Comparison of ENCODE assay signal across 15 cellular contexts in genomic region chr6:161438430-161439030, GRCh38.
A peak's percentile ranks its signal among the peaks of the same experiment; 100 is the strongest.
DNase-seq lines count a peak whose midpoint lies in the region; ATAC-seq and TF ChIP-seq lines count a peak whose summit lies in the region.
"Had no signal": no experiment of that assay in that cellular context is flagged by ENCODE, and none has a peak within 500 bp of the region (broad histone marks: within the 10 kb centered on the region; RNA-seq: fewer than 3 reads in every experiment).

No MANE protein-coding gene starts in this region.

- no peak for TF ChIP-seq POLR2A in gastroesophageal sphincter (IDR thresholded peaks at IDR 0.05)
- no peak for TF ChIP-seq POLR2A in prostate gland (IDR thresholded peaks at IDR 0.05)
- no peak for TF ChIP-seq POLR2A in erythroblast (IDR thresholded peaks at IDR 0.05; ENCODE audit: low read length)

- 79 to 96% methylated on average over 8 to 12 of the region's 12 CpGs for WGBS in gastroesophageal sphincter (ENCODE audit: low coverage in 1 of 2), 2 donors
- 91% methylated on average over 12 of the region's 12 CpGs for WGBS in prostate gland

- no peaks in the 10 kb centered on the region for H3K36me3 ChIP-seq in gastroesophageal sphincter
- no peaks in the 10 kb centered on the region for H3K36me3 ChIP-seq in subcutaneous abdominal adipose tissue (ENCODE audit: control insufficient read depth in 5 of 5, insufficient read depth in 5 of 5, low read length in 5 of 5)
- no peaks in the 10 kb centered on the region for H3K36me3 ChIP-seq in prostate gland
- H3K36me3 ChIP-seq: cardiac muscle cell, WERI-Rb-1 had no signal

- no peak for ATAC-seq in gastroesophageal sphincter
- no peak for ATAC-seq in HG03520 (IDR thresholded peaks at IDR 0.05; ENCODE audit: unreplicated experiment)
- ATAC-seq: mucosa of descending colon had no signal

- H3K36me3 Mint-ChIP-seq in T-helper 1 cell treated with Interleukin-12 subunit alpha and Interleukin-12 subunit beta and Interleukin-4 antibody, amounts not matched to agents 30 μg/mL and 1 μg/mL, for 36 hours (ENCODE audit: low read depth): no peaks in the 10 kb centered on the region

- peak overlapping the region in 1 of 2 donors; percentile 12 for H3K4me3 ChIP-seq in gastroesophageal sphincter
- H3K4me3 ChIP-seq in subcutaneous abdominal adipose tissue (ENCODE audit: low read depth in 1 of 5, low read length in 5 of 5): peak overlapping the region in 4 of 5 donors; percentile 12 to 57 (median 35)
- H3K4me3 ChIP-seq in prostate gland: no peak overlapping the region
- H3K4me3 ChIP-seq: cardiac muscle cell, mucosa of descending colon had no signal

- no peaks in the 10 kb centered on the region for H3K27me3 ChIP-seq in gastroesophageal sphincter
- no peaks in the 10 kb centered on the region for H3K27me3 ChIP-seq in subcutaneous abdominal adipose tissue (ENCODE audit: control insufficient read depth in 5 of 5, insufficient read depth in 4 of 5, low read length in 5 of 5)
- H3K27me3 ChIP-seq in prostate gland (replicated peaks; ENCODE audit: insufficient read depth): no peaks in the 10 kb centered on the region
- H3K27me3 ChIP-seq: cardiac muscle cell had no signal

- intact Hi-C loops in prostate gland (cut with DNase I): no loop called here

- H3K9me3 Mint-ChIP-seq in T-helper 1 cell treated with Interleukin-12 subunit alpha and Interleukin-12 subunit beta and Interleukin-4 antibody, amounts not matched to agents 30 μg/mL and 1 μg/mL, for 36 hours: no peaks in the 10 kb centered on the region

- TF ChIP-seq CTCF in gastroesophageal sphincter (IDR thresholded peaks at IDR 0.05) (no peak), prostate gland (IDR thresholded peaks at IDR 0.05) (no peak)

- DNase-seq in T-helper 1 cell (no peak), prostate gland (ENCODE audit: low spot score) (no peak), erythroblast (lab: John Stamatoyannopoulos, UW) (no peak)
- DNase-seq: activated gamma-delta T cell treated with Interleukin-2 at 50 U/mL for 16 hours; Kasumi-1; NCI-H345; stimulated activated CD4-positive, alpha-beta T cell treated with anti-CD3 and anti-CD28 coated beads, Interleukin-15, amount 100 ng/mL, for 24 hours; WERI-Rb-1 had no signal

- peak overlapping the region in 3 of 5 donors; percentile 21 to 48 (median 26) for H3K9ac ChIP-seq in subcutaneous abdominal adipose tissue (ENCODE audit: low read length in 5 of 5)

- H3K27me3 Mint-ChIP-seq in T-helper 1 cell treated with Interleukin-12 subunit alpha and Interleukin-12 subunit beta and Interleukin-4 antibody, amounts not matched to agents 30 μg/mL and 1 μg/mL, for 36 hours (ENCODE audit: low read depth): peaks cover 4% of the 10 kb centered on the region

- no peak overlapping the region for H3K27ac Mint-ChIP-seq in T-helper 1 cell treated with Interleukin-12 subunit alpha and Interleukin-12 subunit beta and Interleukin-4 antibody, amounts not matched to agents 30 μg/mL and 1 μg/mL, for 36 hours

- no peak for TF ChIP-seq EP300 in gastroesophageal sphincter (IDR thresholded peaks at IDR 0.05)

- H3K27ac ChIP-seq in angular gyrus (ENCODE audit: low read depth, low read length) (peak overlapping the region; percentile 91), gastroesophageal sphincter (peak overlapping the region in 3 of 4 donors; percentile 3 to 53 (median 48)), subcutaneous abdominal adipose tissue (ENCODE audit: low read depth, low read length) (peak overlapping the region; percentile 61), prostate gland (no peak overlapping the region)
- H3K27ac ChIP-seq: cardiac muscle cell, WERI-Rb-1 had no signal

- no peaks in the 10 kb centered on the region for H3K4me1 Mint-ChIP-seq in T-helper 1 cell treated with Interleukin-12 subunit alpha and Interleukin-12 subunit beta and Interleukin-4 antibody, amounts not matched to agents 30 μg/mL and 1 μg/mL, for 36 hours (ENCODE audit: low read depth)

- H3K4me3 Mint-ChIP-seq in T-helper 1 cell treated with Interleukin-12 subunit alpha and Interleukin-12 subunit beta and Interleukin-4 antibody, amounts not matched to agents 30 μg/mL and 1 μg/mL, for 36 hours: peak overlapping the region; percentile 17

- H3K9me3 ChIP-seq in gastroesophageal sphincter (no peaks in the 10 kb centered on the region), subcutaneous abdominal adipose tissue (ENCODE audit: control insufficient read depth in 5 of 5, low read length in 5 of 5) (no peaks in the 10 kb centered on the region), prostate gland (no peaks in the 10 kb centered on the region)
- H3K9me3 ChIP-seq: mucosa of descending colon had no signal

- peaks cover 5 to 51% (median 6%) of the 10 kb centered on the region in 3 donors for H3K4me1 ChIP-seq in gastroesophageal sphincter
- H3K4me1 ChIP-seq in subcutaneous abdominal adipose tissue (ENCODE audit: control insufficient read depth in 5 of 5, insufficient read depth in 5 of 5, low read length in 5 of 5): peaks cover 7 to 44% (median 28%) of the 10 kb centered on the region in 5 donors
- H3K4me1 ChIP-seq in prostate gland (replicated peaks): no peaks in the 10 kb centered on the region

Comparison
In these comparisons a context has a peak if more than half of its experiments do, and no peak if none do; other contexts are left out.
1. H3K27ac ChIP-seq: peak in angular gyrus (single experiment), gastroesophageal sphincter (3 of 4) and subcutaneous abdominal adipose tissue (single experiment); none in prostate gland (0 of 2).
2. H3K4me3 ChIP-seq: peak in subcutaneous abdominal adipose tissue (4 of 5); none in prostate gland (0 of 2).